21 cellular contexts compared by ENCODE assay signal in the genomic region with DNA sequence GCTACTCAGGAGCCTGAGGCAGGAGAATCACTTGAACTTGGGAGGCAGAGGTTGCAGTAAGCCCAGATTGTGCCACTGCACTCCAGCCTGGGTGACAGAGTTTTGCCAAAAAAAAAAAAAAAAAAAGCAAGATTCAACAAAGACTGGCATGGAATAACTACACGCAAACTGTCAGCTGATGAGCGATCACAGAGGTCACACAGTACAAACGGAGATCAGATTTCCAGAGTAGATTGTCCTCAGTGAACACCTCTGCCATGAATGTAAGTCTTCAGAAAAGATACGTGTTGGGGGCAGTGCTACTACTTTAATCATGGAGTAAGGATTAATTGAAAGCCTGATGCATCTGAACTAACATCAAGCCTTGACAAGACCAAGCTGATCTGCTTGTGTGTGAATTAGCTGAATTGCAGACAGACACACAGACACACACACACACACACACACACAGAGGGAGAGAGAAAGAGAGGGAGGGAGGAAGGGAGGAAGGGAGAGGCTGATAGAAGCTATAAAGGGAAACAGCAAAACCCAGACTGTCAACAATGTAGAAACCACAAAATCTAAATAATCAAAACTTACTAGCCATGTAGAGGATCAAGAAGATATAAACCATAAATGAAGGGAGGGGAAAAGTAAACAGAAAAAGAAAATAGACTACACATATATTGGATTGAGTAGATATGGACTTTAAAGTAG.
DNase-seq lines count a peak whose midpoint lies in the region; FAIRE-seq and TF ChIP-seq lines count a peak whose summit lies in the region.
"Had no signal": no experiment of that assay in that cellular context is flagged by ENCODE, and none has a peak within 500 bp of the region (broad histone marks: within the 10 kb centered on the region; RNA-seq: fewer than 3 reads in every experiment).

No MANE protein-coding gene starts in this region.

- H3K9ac ChIP-seq in H1 (replicated peaks in 1 of 4; ENCODE audit: extremely low read depth in 1 of 4, low read depth in 3 of 4, low read length in 3 of 4): no peak overlapping the region
- no peak overlapping the region for H3K9ac ChIP-seq in neuronal stem cell (ENCODE audit: low read depth, low read length, poor library complexity)
- H3K9ac ChIP-seq: GM23248 had no signal

- WGBS in H1 (ENCODE audit: extremely low coverage in 1 of 2, insufficient coverage in 1 of 2, insufficient read length in 1 of 2, insufficient replicate concordance in 2 of 2, low coverage in 1 of 2, low lambda C conversion rate in 2 of 2, missing lambda C conversion rate in 1 of 2), 2 experiments: 89% methylated on average over 4 of the region's 4 CpGs; no CpG with 5 or more reads in 1 of the 2 experiments
- WGBS in neuronal stem cell (ENCODE audit: extremely low coverage in 2 of 2, insufficient read length in 2 of 2, insufficient replicate concordance in 1 of 2), 2 donors: no CpG with 5 or more reads among the region's 4 CpGs

- H3K27ac ChIP-seq in H1 (ENCODE audit: low read depth, low read length) (no peak overlapping the region), neuronal stem cell (replicated peaks; ENCODE audit: low read length) (no peak overlapping the region)
- H3K27ac ChIP-seq: GM23248, Peyer's patch had no signal

- H4K20me1 ChIP-seq in H1 (replicated peaks in 1 of 2; ENCODE audit: control insufficient read depth in 1 of 2, insufficient read depth in 2 of 2, low read length in 2 of 2): no peaks in the 10 kb centered on the region

- H3K4me3 ChIP-seq in H1 (ENCODE audit: extremely low read depth in 1 of 4, insufficient read depth in 2 of 4, low read depth in 3 of 4, low read length in 4 of 4) (no peak overlapping the region), neuronal stem cell (ENCODE audit: low read length in 2 of 2) (no peak overlapping the region)
- H3K4me3 ChIP-seq: GM23248, Peyer's patch had no signal

- H3K9me3 Mint-ChIP-seq in CD14-positive monocyte: peaks cover 0 to 2% (median 0%) of the 10 kb centered on the region in 7 donors
- H3K9me3 Mint-ChIP-seq: T-helper 1 cell treated with Interleukin-12 subunit alpha and Interleukin-12 subunit beta and Interleukin-4 antibody, amounts not matched to agents 30 μg/mL and 1 μg/mL, for 36 hours had no signal

- H2BK120ac ChIP-seq in H1 (replicated peaks; ENCODE audit: low read depth, low read length) (no peak overlapping the region), neuronal stem cell (ENCODE audit: low read depth, low read length) (no peak overlapping the region)

- peaks cover 0 to 2% (median 0%) of the 10 kb centered on the region in 3 donors for H3K27me3 Mint-ChIP-seq in CD14-positive monocyte (ENCODE audit: low read depth in 3 of 3)

- intact Hi-C loops in CD14-positive monocyte (cut with micrococcal nuclease): no loop called here

- POLR2A ChIA-PET in H1 (lab: Charles Lee; ENCODE audit: partially characterized antibody): interaction anchor here (0.6 kb wide), 1 partner anchor 129 kb away, joined by 3 read pairs; no protein-coding TSS in a partner anchor

- no peak overlapping the region for H2BK15ac ChIP-seq in H1 (ENCODE audit: low read length)
- H2BK15ac ChIP-seq in neuronal stem cell (ENCODE audit: low read length): no peak overlapping the region

- H3K56ac ChIP-seq in H1 (replicated peaks; ENCODE audit: insufficient read length, low read depth, low read length): no peak overlapping the region

- H4K8ac ChIP-seq in H1 (ENCODE audit: extremely low read depth, insufficient read depth, low read length): no peak overlapping the region
- no peak overlapping the region for H4K8ac ChIP-seq in neuronal stem cell (ENCODE audit: low read depth, low read length)

- no peak for TF ChIP-seq CTCF in H1 (IDR thresholded peaks at IDR 0.05; ENCODE audit: control extremely low read depth in 1 of 3, insufficient read depth in 1 of 3, low read depth in 1 of 3, low read length in 3 of 3)
- no peak for TF ChIP-seq CTCF in CD14-positive monocyte (IDR thresholded peaks at IDR 0.05)

- no peak overlapping the region for H4K5ac ChIP-seq in H1 (ENCODE audit: insufficient read length, low read depth, low read length)

- no peak overlapping the region for H3K18ac ChIP-seq in H1 (ENCODE audit: extremely low read depth, low read length)
- H3K18ac ChIP-seq in neuronal stem cell (ENCODE audit: low read length): no peak overlapping the region

- no peak overlapping the region for H2AK5ac ChIP-seq in H1 (ENCODE audit: low read depth, low read length)
- H2AK5ac ChIP-seq in neuronal stem cell (ENCODE audit: low read depth, low read length): no peak overlapping the region

- no peaks in the 10 kb centered on the region for H3K4me1 Mint-ChIP-seq in CD14-positive monocyte

- H3K36me3 ChIP-seq in H1 (ENCODE audit: control insufficient read depth in 2 of 4, insufficient read depth in 4 of 4, low read length in 3 of 4) (no peaks in the 10 kb centered on the region), neuronal stem cell (replicated peaks in 1 of 2; ENCODE audit: control insufficient read depth in 2 of 2, insufficient read depth in 2 of 2, low read length in 2 of 2) (no peaks in the 10 kb centered on the region)
- H3K36me3 ChIP-seq: Peyer's patch had no signal

- H3K23ac ChIP-seq in H1 (ENCODE audit: insufficient read length) (no peak overlapping the region), neuronal stem cell (ENCODE audit: low read depth, low read length, poor library complexity) (no peak overlapping the region)

- no peaks in the 10 kb centered on the region for H3K79me2 ChIP-seq in H1 (ENCODE audit: control insufficient read depth in 1 of 2, insufficient read depth in 2 of 2, low read length in 2 of 2)

- no peak overlapping the region for H2BK20ac ChIP-seq in H1 (ENCODE audit: low read length)

- H3K4ac ChIP-seq in H1 (replicated peaks; ENCODE audit: insufficient read length, low read depth, low read length): no peak overlapping the region
- H3K4ac ChIP-seq in neuronal stem cell (ENCODE audit: low read length): no peak overlapping the region

- H2AFZ ChIP-seq in H1 (ENCODE audit: low read length) (peak overlapping the region; percentile 94), neuronal stem cell (ENCODE audit: low read length) (peak overlapping the region; percentile 60)
- H2AFZ ChIP-seq: GM23248 had no signal

- no peak overlapping the region for H2BK5ac ChIP-seq in H1 (ENCODE audit: low read depth, low read length)
- H2BK5ac ChIP-seq in neuronal stem cell (ENCODE audit: low read length): no peak overlapping the region

- H3K4me2 ChIP-seq in H1 (ENCODE audit: insufficient read depth in 1 of 2, low read depth in 2 of 2, low read length in 2 of 2): no peak overlapping the region
- H3K4me2 ChIP-seq in neuronal stem cell (ENCODE audit: insufficient read depth, low read length, poor library complexity, severe bottlenecking): no peak overlapping the region

- DNase-seq in H4 (ENCODE audit: low spot score) (peak; percentile 18), NCI-H526 (lab: John Stamatoyannopoulos, UW) (peak; percentile 64), H1 (ENCODE audit: low read depth in 1 of 2, low spot score in 2 of 2) (no peak), neuronal stem cell (ENCODE audit: low spot score) (no peak), CD14-positive monocyte (ENCODE audit: low spot score) (no peak), COLO668 (lab: John Stamatoyannopoulos, UW; ENCODE audit: unreplicated experiment) (no peak), NCI-H446 treated with DMSO at 0.1 percent for 48 hours (lab: John Stamatoyannopoulos, UW) (no peak), T1000 (lab: John Stamatoyannopoulos, UW) (no peak)
- DNase-seq: Caco-2, DMS153, EL, GM23248, Karpas-422, MM.1S, NCI-H1092 treated with DMSO at 0.1 percent for 48 hours, NCI-H2081 treated with DMSO at 0.1 percent for 48 hours, NCI-H226, NCI-H748 treated with DMSO at 0.1 percent for 48 hours, Peyer's patch, SHP77 had no signal

- H3K23me2 ChIP-seq in H1 (ENCODE audit: low read depth, low read length): 0 out of 2 replicates have a peak, but pooled peaks cover 2% of the 10 kb centered on the region

- H3K4me1 ChIP-seq in H1 (replicated peaks in 1 of 4; ENCODE audit: control insufficient read depth in 3 of 4, insufficient read depth in 4 of 4, low read length in 3 of 4) (no peaks in the 10 kb centered on the region), neuronal stem cell (ENCODE audit: control insufficient read depth in 2 of 2, insufficient read depth in 1 of 2, low read depth in 1 of 2, low read length in 2 of 2) (no peaks in the 10 kb centered on the region)
- H3K4me1 ChIP-seq: Caco-2, Peyer's patch had no signal

- H3K36me3 Mint-ChIP-seq in CD14-positive monocyte: no peaks in the 10 kb centered on the region

- CTCF ChIA-PET in H1 (lab: Charles Lee; ENCODE audit: partially characterized antibody): interaction anchor here (0.6 to 1.2 kb wide), 5 partner anchors 17 to 309 kb away, joined by 3 to 4 read pairs (median 3); no protein-coding TSS in a partner anchor

- TF ChIP-seq POLR2A in H1 (IDR thresholded peaks at IDR 0.05; ENCODE audit: control extremely low read depth in 1 of 2, low read depth in 2 of 2, low read length in 2 of 2): no peak

- TF ChIP-seq RAD21 in H1 (IDR thresholded peaks at IDR 0.05 in 1 of 2, conservative IDR thresholded peaks at IDR 0.05 in 1 of 2; ENCODE audit: low read depth in 2 of 2, low read length in 2 of 2): no peak

- H3K27ac Mint-ChIP-seq in CD14-positive monocyte: no peak overlapping the region
- H3K27ac Mint-ChIP-seq: T-helper 1 cell treated with Interleukin-12 subunit alpha and Interleukin-12 subunit beta and Interleukin-4 antibody, amounts not matched to agents 30 μg/mL and 1 μg/mL, for 36 hours had no signal

- no peak overlapping the region for H4K91ac ChIP-seq in H1 (replicated peaks; ENCODE audit: insufficient read length, low read length)
- H4K91ac ChIP-seq in neuronal stem cell (ENCODE audit: low read depth, low read length, poor library complexity): no peak overlapping the region

- H3K27me3 ChIP-seq in H1 (replicated peaks in 1 of 4; ENCODE audit: control insufficient read depth in 3 of 4, extremely low read depth in 1 of 4, insufficient read depth in 3 of 4, low read length in 3 of 4) (no peaks in the 10 kb centered on the region), neuronal stem cell (ENCODE audit: control insufficient read depth in 3 of 3, insufficient read depth in 3 of 3, low read depth in 1 of 3, low read length in 3 of 3) (no peaks in the 10 kb centered on the region)
- H3K27me3 ChIP-seq: Peyer's patch had no signal

- H2BK12ac ChIP-seq in H1 (ENCODE audit: low read depth, low read length) (no peak overlapping the region), neuronal stem cell (ENCODE audit: low read length) (no peak overlapping the region)

- H3K14ac ChIP-seq in H1 (ENCODE audit: insufficient read length) (no peak overlapping the region), neuronal stem cell (ENCODE audit: low read length) (no peak overlapping the region)

- H3K9me3 ChIP-seq in H1 (ENCODE audit: insufficient read depth in 2 of 2, low read depth in 1 of 2, low read length in 1 of 2) (peaks cover 0 to 3% of the 10 kb centered on the region in 2 experiments; a peak in 2 of 4 replicates), neuronal stem cell (replicated peaks in 1 of 2; ENCODE audit: control insufficient read depth in 2 of 2, insufficient read depth in 1 of 2, low read depth in 1 of 2, low read length in 2 of 2) (no peaks in the 10 kb centered on the region)
- H3K9me3 ChIP-seq: Caco-2, Peyer's patch had no signal

- no peak for FAIRE-seq in H1 (lab: Jason Lieb, UNC)

- TF ChIP-seq EP300 in H1 (IDR thresholded peaks at IDR 0.05; ENCODE audit: borderline replicate concordance in 1 of 2, low read depth in 2 of 2, low read length in 2 of 2): no peak

- H3K79me1 ChIP-seq in H1 (ENCODE audit: low read depth, low read length) (no peaks in the 10 kb centered on the region), neuronal stem cell (ENCODE audit: low read depth, low read length) (no peaks in the 10 kb centered on the region)

- H3K4me3 Mint-ChIP-seq in CD14-positive monocyte: no peak overlapping the region
- H3K4me3 Mint-ChIP-seq: T-helper 1 cell treated with Interleukin-12 subunit alpha and Interleukin-12 subunit beta and Interleukin-4 antibody, amounts not matched to agents 30 μg/mL and 1 μg/mL, for 36 hours had no signal

Comparison
In these comparisons a context has a peak if more than half of its experiments do, and no peak if none do; other contexts are left out.
1. DNase-seq: peak in H4 (single experiment) and NCI-H526 (2 of 2); none in H1 (0 of 2), neuronal stem cell (single experiment), CD14-positive monocyte (single experiment), COLO668 (single experiment), NCI-H446 treated with DMSO at 0.1 percent for 48 hours (single experiment) and T1000 (single experiment).